ENCODE assay signal across 8 cellular contexts in the genomic region with DNA sequence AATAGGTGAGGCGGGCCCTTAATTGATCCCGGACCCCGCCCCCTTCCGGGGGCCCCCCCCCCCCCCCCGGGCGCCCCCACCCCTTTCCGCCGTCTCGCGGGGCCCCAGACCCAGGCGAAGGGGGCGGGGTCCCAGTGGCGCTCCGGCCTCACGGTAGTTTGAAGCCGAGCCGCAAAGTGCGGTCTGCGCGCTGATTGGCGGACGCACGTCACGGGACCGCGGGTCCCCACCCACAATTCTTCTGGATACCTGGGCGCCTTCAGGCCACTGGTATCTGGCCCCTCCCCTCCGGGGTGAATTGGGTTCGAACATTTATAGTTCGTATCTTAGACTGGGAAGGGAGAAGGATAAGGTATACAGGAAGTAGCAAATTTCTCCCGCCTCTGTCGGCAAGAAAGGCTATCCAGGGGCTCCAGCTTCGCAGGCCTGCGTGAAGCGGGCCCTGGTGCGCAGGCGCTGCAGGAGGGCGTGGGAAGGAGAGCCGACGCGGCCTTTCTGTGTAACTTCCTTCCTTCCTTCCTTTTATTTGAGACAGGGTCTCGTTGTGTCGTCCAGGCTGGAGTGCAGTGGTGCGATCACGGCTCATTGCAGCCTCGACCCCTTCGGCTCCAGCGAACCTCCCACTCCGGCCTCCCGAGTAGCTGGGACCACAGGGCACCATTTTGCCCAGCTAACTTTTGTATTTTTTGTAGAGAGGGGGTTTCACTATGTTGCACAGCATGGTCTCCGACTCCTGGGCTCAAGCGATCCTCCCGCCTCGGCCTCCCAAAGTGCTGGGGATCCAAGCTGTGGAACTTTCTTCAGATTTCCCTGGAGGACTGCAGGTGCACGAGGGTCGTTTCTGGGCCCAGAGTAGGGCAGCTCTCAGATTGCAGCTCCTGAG. TPM values are rescaled to one million over a fixed set of nuclear protein-coding genes. Genes with fewer than 3 reads are reported as not detected.
DNase-seq lines count a peak whose midpoint lies in the region; ATAC-seq and TF ChIP-seq lines count a peak whose summit lies in the region.

No MANE protein-coding gene starts in this region.

- peaks cover 38% of the 10 kb centered on the region for H3K4me1 Mint-ChIP-seq in activated CD4-positive, alpha-beta T cell treated with anti-CD3 and anti-CD28 coated beads, Interleukin-2, amount 10 ng/mL, durations not matched to agents 7 days and 5 days

- peak overlapping the region; percentile 100 for H3K27ac Mint-ChIP-seq in activated CD4-positive, alpha-beta T cell treated with anti-CD3 and anti-CD28 coated beads, Interleukin-2, amount 10 ng/mL, durations not matched to agents 7 days and 5 days

- intact Hi-C loops in left lung (cut with DNase I), result no loop called here

- H3K36me3 Mint-ChIP-seq in activated CD4-positive, alpha-beta T cell treated with anti-CD3 and anti-CD28 coated beads, Interleukin-2, amount 10 ng/mL, durations not matched to agents 7 days and 5 days (ENCODE audit: low read depth), result peaks cover 33% of the 10 kb centered on the region

- peak overlapping the region; percentile 73 to 89 (median 84) for H3K9ac ChIP-seq in BLaER1 treated with 17β-estradiol and CSF1 and Interleukin-3, amounts not matched to agents 10 nM and 100 nM

- no peaks in the 10 kb centered on the region for H3K9me3 ChIP-seq in BLaER1 treated with 17β-estradiol and CSF1 and Interleukin-3, amounts not matched to agents 10 nM and 100 nM (replicated peaks in 1 of 11)
- no peaks in the 10 kb centered on the region for H3K9me3 ChIP-seq in left lung

- H3K4me3 ChIP-seq in BLaER1 treated with 17β-estradiol and CSF1 and Interleukin-3, amounts not matched to agents 10 nM and 100 nM, result peak overlapping the region; percentile 62 to 77 (median 72)
- peak overlapping the region; percentile 43 to 79 for H3K4me3 ChIP-seq in left lung

- ATAC-seq in GM19351 (IDR thresholded peaks at IDR 0.05; ENCODE audit: unreplicated experiment) (peak; percentile 89), HG03520 (IDR thresholded peaks at IDR 0.05; ENCODE audit: unreplicated experiment) (peak; percentile 81), left lung (peak; percentile 96)

- H3K27me3 ChIP-seq in BLaER1 treated with 17β-estradiol and CSF1 and Interleukin-3, amounts not matched to agents 10 nM and 100 nM, result no peaks in the 10 kb centered on the region
- no peaks in the 10 kb centered on the region for H3K27me3 ChIP-seq in left lung

- no peaks in the 10 kb centered on the region for H3K9me3 Mint-ChIP-seq in activated CD4-positive, alpha-beta T cell treated with anti-CD3 and anti-CD28 coated beads, Interleukin-2, amount 10 ng/mL, durations not matched to agents 7 days and 5 days

- H3K4me2 ChIP-seq in BLaER1 treated with 17β-estradiol and CSF1 and Interleukin-3, amounts not matched to agents 10 nM and 100 nM, result peak overlapping the region; percentile 79 to 98 (median 92)

- H3K36me3 ChIP-seq in BLaER1 treated with 17β-estradiol and CSF1 and Interleukin-3, amounts not matched to agents 10 nM and 100 nM, result peaks cover 13 to 37% (median 33%) of the 10 kb centered on the region in 11 experiments; a peak in 21 of 22 replicates
- peaks cover 0 to 2% of the 10 kb centered on the region in 2 donors for H3K36me3 ChIP-seq in left lung

- no peak for TF ChIP-seq CTCF in left lung (IDR thresholded peaks at IDR 0.05)

- peaks cover 5% of the 10 kb centered on the region for H3K27me3 Mint-ChIP-seq in activated CD4-positive, alpha-beta T cell treated with anti-CD3 and anti-CD28 coated beads, Interleukin-2, amount 10 ng/mL, durations not matched to agents 7 days and 5 days

- DNase-seq in NCI-H526 treated with DMSO at 0.1 percent for 48 hours (lab: John Stamatoyannopoulos, UW) (peak; percentile 96), dedifferentiated amniotic fluid mesenchymal stem cell (ENCODE audit: extremely low spot score) (peak; percentile 92), left lung (peak; percentile 97 to 99)
- peak; percentile 97 for DNase-seq in activated CD4-positive, alpha-beta T cell treated with anti-CD3 and anti-CD28 coated beads, Interleukin-2, amount 10 ng/mL, durations not matched to agents 7 days and 5 days
- DNase-seq in stimulated activated CD4-positive, alpha-beta T cell treated with anti-CD3 and anti-CD28 coated beads, Interleukin-2, amount 100 ng/mL, for 4 hours (ENCODE audit: low read depth), result peak; percentile 95

- CTCF ChIA-PET in activated CD4-positive, alpha-beta T cell treated with anti-CD3 and anti-CD28 coated beads, Interleukin-2, amount 10 ng/mL, durations not matched to agents 7 days and 5 days (lab: Charles Lee), result interaction anchor here (0.8 to 1.2 kb wide), 4 partner anchors 9 to 38 kb away, joined by 3 to 5 read pairs (median 4); a partner anchor contains a TSS

- POLR2A ChIA-PET in activated CD4-positive, alpha-beta T cell treated with anti-CD3 and anti-CD28 coated beads, Interleukin-2, amount 10 ng/mL, durations not matched to agents 7 days and 5 days (lab: Charles Lee), result interaction anchor here (0.7 to 2.2 kb wide), 4 partner anchors 31 to 166 kb away, joined by 3 to 5 read pairs (median 4); a partner anchor contains a TSS

- H3K27ac ChIP-seq in BLaER1 treated with 17β-estradiol and CSF1 and Interleukin-3, amounts not matched to agents 10 nM and 100 nM, result peak overlapping the region; percentile 71 to 93 (median 90)
- H3K27ac ChIP-seq in left lung, result peak overlapping the region; percentile 93 to 94

- peak overlapping the region; percentile 99 for H3K4me3 Mint-ChIP-seq in activated CD4-positive, alpha-beta T cell treated with anti-CD3 and anti-CD28 coated beads, Interleukin-2, amount 10 ng/mL, durations not matched to agents 7 days and 5 days

- peaks cover 23 to 40% (median 34%) of the 10 kb centered on the region in 11 experiments; a peak in 21 of 22 replicates for H4K20me1 ChIP-seq in BLaER1 treated with 17β-estradiol and CSF1 and Interleukin-3, amounts not matched to agents 10 nM and 100 nM

- peaks cover 26 to 39% (median 35%) of the 10 kb centered on the region in 10 experiments for H3K4me1 ChIP-seq in BLaER1 treated with 17β-estradiol and CSF1 and Interleukin-3, amounts not matched to agents 10 nM and 100 nM
- H3K4me1 ChIP-seq in left lung, result peaks cover 24 to 35% of the 10 kb centered on the region in 2 donors

RNA-seq across cellular contexts. Expression of gene HMGN1, which starts 0.6 kb away (rescaled TPM):
- 100 to 1,000 TPM; 389 to 395 TPM for total RNA-seq in activated CD4-positive, alpha-beta T cell treated with anti-CD3 and anti-CD28 coated beads, Interleukin-2, amount 10 ng/mL, durations not matched to agents 7 days and 5 days
- 100 to 1,000 TPM; 161 to 206 TPM for total RNA-seq in left lung

RNA-seq across cellular contexts. Expression of gene BRWD1, which starts 36.0 kb away (rescaled TPM):
- 10 to 100 TPM; 33.0 to 34.4 TPM for total RNA-seq in activated CD4-positive, alpha-beta T cell treated with anti-CD3 and anti-CD28 coated beads, Interleukin-2, amount 10 ng/mL, durations not matched to agents 7 days and 5 days
- 10 to 100 TPM; 33.0 to 34.4 TPM for total RNA-seq in left lung

Comparison
In these comparisons a context has a peak if more than half of its experiments do, and no peak if none do; other contexts are left out.
1. Peak in every context shown above with its lines: DNase-seq, ATAC-seq, H3K4me3 ChIP-seq and H3K27ac ChIP-seq.